ENCODE assay signal across 9 cellular contexts in genomic region chr14:55129428-55130193, GRCh38. TPM values are rescaled to one million over a fixed set of nuclear protein-coding genes. Genes with fewer than 3 reads are reported as not detected.
DNase-seq lines count a peak whose midpoint lies in the region; ATAC-seq and TF ChIP-seq lines count a peak whose summit lies in the region.
"Had no signal": no experiment of that assay in that cellular context is flagged by ENCODE, and none has a peak within 500 bp of the region (broad histone marks: within the 10 kb centered on the region; RNA-seq: fewer than 3 reads in every experiment).

No MANE protein-coding gene starts in this region.

- no peak for TF ChIP-seq CTCF in left lung (IDR thresholded peaks at IDR 0.05)

- H3K4me3 ChIP-seq in left lung, result peak overlapping the region; percentile 64 to 86
- H3K4me3 ChIP-seq: SK-N-MC had no signal

- H3K4me1 ChIP-seq in left lung, result peaks cover 27 to 92% of the 10 kb centered on the region in 2 donors

- DNase-seq in COLO829 (ENCODE audit: low spot score) (peak; percentile 39), cerebellum (ENCODE audit: low spot score) (peak; percentile 11), left lung (peak; percentile 80 to 94), SKM-1 (lab: John Stamatoyannopoulos, UW; ENCODE audit: unreplicated experiment) (no peak)
- DNase-seq in activated CD4-positive, CD25-positive, alpha-beta regulatory T cell (lab: John Stamatoyannopoulos, UW), result peak in 3 of 4 experiments; percentile 15 to 30 (median 16)
- DNase-seq in stimulated activated CD4-positive, alpha-beta T cell treated with anti-CD3 and anti-CD28 coated beads, TNF-alpha, amount 100 ng/mL, for 1 hour (ENCODE audit: low read depth in 3 of 3, low spot score in 1 of 3), result peak in 2 of 3 donors; percentile 13 to 27

- H3K27me3 ChIP-seq in left lung, result no peaks in the 10 kb centered on the region

- peak overlapping the region; percentile 94 to 97 for H3K27ac ChIP-seq in left lung
- H3K27ac ChIP-seq: SK-N-MC had no signal

- H3K9me3 ChIP-seq in left lung, result no peaks in the 10 kb centered on the region

- intact Hi-C loops in left lung (cut with DNase I), result no loop called here

- peaks cover 0 to 13% of the 10 kb centered on the region in 2 donors for H3K36me3 ChIP-seq in left lung

- ATAC-seq in GM19463 (IDR thresholded peaks at IDR 0.05; ENCODE audit: unreplicated experiment) (peak; percentile 59), HG03520 (IDR thresholded peaks at IDR 0.05; ENCODE audit: unreplicated experiment) (peak; percentile 56), left lung (peak; percentile 59)

RNA-seq across cellular contexts. Expression of gene LGALS3, which starts 0.6 kb away (rescaled TPM):
- 8.3 TPM for total RNA-seq in cerebellum
- 100 to 1,000 TPM; 332 to 369 TPM for total RNA-seq in left lung

Comparison
In these comparisons a context has a peak if more than half of its experiments do, and no peak if none do; other contexts are left out.
1. RNA of gene LGALS3, which starts 0.6 kb away (total RNA-seq): 332 to 369 TPM in left lung; 8.3 TPM in cerebellum (single experiment); every median in the first group is over 10 times any median in the second.
2. Peak in every context shown above with its lines, with median percentiles within 50 percentile points of each other: ATAC-seq.